ENCODE assay signal across 8 cellular contexts in the genomic region with DNA sequence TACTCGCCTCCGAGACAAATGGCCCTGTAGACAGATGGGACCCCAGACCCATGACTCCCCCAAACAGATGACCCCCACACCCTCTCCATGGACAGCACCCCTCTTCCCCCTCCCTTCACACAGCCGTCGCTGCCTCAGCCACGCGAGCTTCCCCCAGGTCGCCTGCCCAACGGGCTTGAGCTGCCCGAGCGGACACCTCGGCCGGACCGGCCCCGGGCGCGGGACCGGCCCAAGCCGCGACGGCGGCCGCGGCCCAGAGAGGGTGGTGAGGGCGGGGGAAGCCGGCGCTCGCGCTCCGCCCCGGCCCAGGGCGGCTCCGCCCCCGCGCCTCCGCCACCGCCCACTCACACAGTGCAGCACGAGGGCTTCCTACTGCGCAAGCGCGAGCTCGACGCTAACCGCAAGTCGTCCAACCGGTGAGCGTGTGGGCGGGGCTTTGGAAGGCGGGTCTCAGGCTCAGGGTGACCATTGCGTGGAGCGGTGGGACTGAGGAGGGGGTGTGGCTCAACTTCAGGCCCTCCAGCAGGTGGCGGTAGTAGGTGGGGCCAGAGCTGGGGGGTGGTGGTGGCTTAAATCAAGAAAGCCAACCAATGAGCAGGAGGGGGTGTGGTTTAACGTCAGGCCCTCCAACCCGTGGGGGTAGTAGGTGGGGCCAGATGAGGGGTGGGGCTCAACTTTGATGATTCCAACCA. TPM values are rescaled to one million over a fixed set of nuclear protein-coding genes. Genes with fewer than 3 reads are reported as not detected.
DNase-seq lines count a peak whose midpoint lies in the region; ATAC-seq, FAIRE-seq and TF ChIP-seq lines count a peak whose summit lies in the region.

No MANE protein-coding gene starts in this region.

- intact Hi-C loops in left ventricle myocardium superior (cut with micrococcal nuclease) (no loop called here), prostate gland (cut with DNase I) (no loop called here)

- TF ChIP-seq CTCF in prostate gland (IDR thresholded peaks at IDR 0.05), result peak; percentile 32 to 70 (median 47)

- H3K4me3 ChIP-seq in prostate gland (peak overlapping the region; percentile 28 to 34), urinary bladder (ENCODE audit: low read depth, low read length) (peak overlapping the region; percentile 20)

- FAIRE-seq in GM12892 (lab: Jason Lieb, UNC), result peak; percentile 100

- H3K9me3 ChIP-seq in prostate gland, result no peaks in the 10 kb centered on the region

- peak; percentile 98 for DNase-seq in GM12892 (ENCODE audit: insufficient read length)
- peak; percentile 99 for DNase-seq in NCI-H146 (lab: John Stamatoyannopoulos, UW)
- DNase-seq in T-helper 1 cell, result peak; percentile 96 to 98 (median 97)
- peak; percentile 95 for DNase-seq in amniotic stem cell (lab: John Stamatoyannopoulos, UW)
- DNase-seq in left ventricle myocardium superior, result peak; percentile 99
- DNase-seq in prostate gland (ENCODE audit: low spot score), result peak; percentile 98

- TF ChIP-seq POLR2A in GM12892 (IDR thresholded peaks at IDR 0.05; ENCODE audit: low read depth, low read length) (no peak), prostate gland (IDR thresholded peaks at IDR 0.05) (no peak)

- H3K36me3 ChIP-seq in prostate gland (no peaks in the 10 kb centered on the region), urinary bladder (ENCODE audit: insufficient read depth) (no peaks in the 10 kb centered on the region)

- peak overlapping the region; percentile 66 to 67 for H3K27ac ChIP-seq in prostate gland
- no peak overlapping the region for H3K27ac ChIP-seq in urinary bladder (ENCODE audit: low read depth)

- H3K4me1 ChIP-seq in prostate gland (replicated peaks) (peaks cover 7% of the 10 kb centered on the region), urinary bladder (ENCODE audit: insufficient read depth) (peaks cover 2% of the 10 kb centered on the region)

- no peaks in the 10 kb centered on the region for H3K27me3 ChIP-seq in prostate gland (replicated peaks; ENCODE audit: insufficient read depth)

- WGBS in prostate gland, result under 1% methylated on average over 37 of the region's 53 CpGs
- under 1% methylated on average over 53 of the region's 53 CpGs for WGBS in urinary bladder

- peak; percentile 85 for ATAC-seq in HG02870 (IDR thresholded peaks at IDR 0.05; ENCODE audit: unreplicated experiment)
- ATAC-seq in left ventricle myocardium superior, result peak; percentile 98

RNA-seq across cellular contexts. Expression of a gene that starts 6.2 kb away (rescaled TPM):
- polyA plus RNA-seq in GM12892 (2012; ENCODE audit: missing spikeins), result 38.2 TPM
- total RNA-seq in left ventricle myocardium superior, result 16.4 TPM
- total RNA-seq in prostate gland, result 10 to 100 TPM; 54.6 to 91.6 TPM
- total RNA-seq in urinary bladder, result 10.2 TPM
- polyA plus RNA-seq in urinary bladder, result 77.9 TPM

RNA-seq across cellular contexts. Expression of a gene that starts 30.7 kb away (rescaled TPM):
- 7.4 TPM for polyA plus RNA-seq in GM12892 (2012; ENCODE audit: missing spikeins)
- total RNA-seq in left ventricle myocardium superior (294 TPM), prostate gland (100 to 1,000 TPM; 160 to 500 TPM), urinary bladder (305 TPM)
- polyA plus RNA-seq in urinary bladder, result 647 TPM
